Comparison of ENCODE assay signal across 19 cellular contexts in genomic region chr10:17365402-17365801, GRCh38.
DNase-seq lines count a peak whose midpoint lies in the region; ATAC-seq and TF ChIP-seq lines count a peak whose summit lies in the region.
"Had no signal": no experiment of that assay in that cellular context is flagged by ENCODE, and none has a peak within 500 bp of the region (broad histone marks: within the 10 kb centered on the region; RNA-seq: fewer than 3 reads in every experiment).

No MANE protein-coding gene starts in this region.

- H3K27ac ChIP-seq in esophagus muscularis mucosa (replicated peaks in 1 of 4) (no peak overlapping the region), left ventricle myocardium inferior (replicated peaks) (no peak overlapping the region)
- H3K27ac ChIP-seq: GM23248, Peyer's patch had no signal

- no peak for TF ChIP-seq POLR2A in esophagus muscularis mucosa (IDR thresholded peaks at IDR 0.05; ENCODE audit: low read depth)

- H3K36me3 ChIP-seq in esophagus muscularis mucosa (no peaks in the 10 kb centered on the region), left ventricle myocardium inferior (no peaks in the 10 kb centered on the region)
- H3K36me3 ChIP-seq: MG63, Peyer's patch had no signal

- H3K9me3 Mint-ChIP-seq in activated CD4-positive, alpha-beta memory T cell treated with anti-CD3 and anti-CD28 coated beads for 36 hours, result peaks cover 5% of the 10 kb centered on the region

- DNase-seq in esophagus muscularis mucosa (ENCODE audit: extremely low spot score) (peak; percentile 60), cerebellum (ENCODE audit: low spot score) (no peak), left ventricle myocardium inferior (no peak)
- no peak for DNase-seq in activated CD4-positive, alpha-beta memory T cell treated with anti-CD3 and anti-CD28 coated beads for 36 hours
- DNase-seq: 8988T, DMS153, GM23248, H7, IMR-90, KG1, MG63, NCI-H2029, NCI-H446 treated with DMSO at 0.1 percent for 48 hours, NCI-H526, Peyer's patch, SHP77 treated with DMSO at 0.1 percent for 48 hours had no signal

- no peak overlapping the region for H3K4me3 Mint-ChIP-seq in activated CD4-positive, alpha-beta memory T cell treated with anti-CD3 and anti-CD28 coated beads for 36 hours

- ATAC-seq in GM18861 (IDR thresholded peaks at IDR 0.05; ENCODE audit: unreplicated experiment), result peak; percentile 63
- peak; percentile 59 for ATAC-seq in GM19467 (IDR thresholded peaks at IDR 0.05; ENCODE audit: unreplicated experiment)
- peak; percentile 73 for ATAC-seq in HG03139 (IDR thresholded peaks at IDR 0.05; ENCODE audit: unreplicated experiment)

- H3K27me3 Mint-ChIP-seq in activated CD4-positive, alpha-beta memory T cell treated with anti-CD3 and anti-CD28 coated beads for 36 hours, result peaks cover 1% of the 10 kb centered on the region

- H3K4me1 ChIP-seq in esophagus muscularis mucosa (no peaks in the 10 kb centered on the region), left ventricle myocardium inferior (no peaks in the 10 kb centered on the region)
- H3K4me1 ChIP-seq: Peyer's patch had no signal

- H3K9me3 ChIP-seq in esophagus muscularis mucosa (peaks cover 0 to 9% (median 7%) of the 10 kb centered on the region in 4 donors), left ventricle myocardium inferior (replicated peaks) (peaks cover 14% of the 10 kb centered on the region)
- H3K9me3 ChIP-seq: MG63, Peyer's patch had no signal

- WGBS in esophagus muscularis mucosa, result 55% methylated on average over 1 of the region's 1 CpG

- no peak for TF ChIP-seq EP300 in esophagus muscularis mucosa (IDR thresholded peaks at IDR 0.05)

- H3K4me1 Mint-ChIP-seq in activated CD4-positive, alpha-beta memory T cell treated with anti-CD3 and anti-CD28 coated beads for 36 hours (ENCODE audit: low read depth), result no peaks in the 10 kb centered on the region

- TF ChIP-seq CTCF in esophagus muscularis mucosa (IDR thresholded peaks at IDR 0.05) (no peak), left ventricle myocardium inferior (IDR thresholded peaks at IDR 0.05; ENCODE audit: borderline replicate concordance) (no peak)

- H3K27me3 ChIP-seq in esophagus muscularis mucosa, result no peaks in the 10 kb centered on the region
- H3K27me3 ChIP-seq in left ventricle myocardium inferior (ENCODE audit: low read depth), result no peaks in the 10 kb centered on the region
- H3K27me3 ChIP-seq: MG63, Peyer's patch had no signal

- no peaks in the 10 kb centered on the region for H3K36me3 Mint-ChIP-seq in activated CD4-positive, alpha-beta memory T cell treated with anti-CD3 and anti-CD28 coated beads for 36 hours

- POLR2A ChIA-PET in activated CD4-positive, alpha-beta memory T cell treated with anti-CD3 and anti-CD28 coated beads for 36 hours (lab: Charles Lee), result no interaction called here

- H3K4me3 ChIP-seq in esophagus muscularis mucosa (no peak overlapping the region), left ventricle myocardium inferior (no peak overlapping the region)
- H3K4me3 ChIP-seq: GM23248, MG63, Peyer's patch had no signal

- H3K27ac Mint-ChIP-seq in activated CD4-positive, alpha-beta memory T cell treated with anti-CD3 and anti-CD28 coated beads for 36 hours, result no peak overlapping the region

- CTCF ChIA-PET in activated CD4-positive, alpha-beta memory T cell treated with anti-CD3 and anti-CD28 coated beads for 36 hours (lab: Charles Lee), result interaction anchor here (4.5 kb wide), 1 partner anchor 10 kb away, joined by 23 read pairs; no protein-coding TSS in a partner anchor

- intact Hi-C loops in esophagus muscularis mucosa (cut with DNase I), result no loop called here
- intact Hi-C loops in left ventricle myocardium inferior (cut with micrococcal nuclease), result no loop called here
- intact Hi-C loops in activated CD4-positive, alpha-beta memory T cell treated with anti-CD3 and anti-CD28 coated beads for 36 hours (cut with micrococcal nuclease), result no loop called here
